1 cellular context compared by ENCODE assay signal in genomic region chr19:37127999-37128820, GRCh38.
TF ChIP-seq lines count a peak whose summit lies in the region.

No MANE protein-coding gene starts in this region.

TF ChIP-seq in HEK293, 187 proteins besides CTCF, POLR2A, EP300 and RAD21 (continued from another document):
- TF ChIP-seq ZSCAN5A (tag by site-specific recombination; IDR thresholded peaks at IDR 0.05) (no peak), SETDB1 (IDR thresholded peaks at IDR 0.05; ENCODE audit: insufficient read length, low read length) (peak; percentile 100), ZFP3 (tag by site-specific recombination; IDR thresholded peaks at IDR 0.05; ENCODE audit: low read depth) (no peak), ZFHX2 (tag by site-specific recombination; conservative IDR thresholded peaks at IDR 0.05) (no peak), ZNF626 (tag by site-specific recombination; IDR thresholded peaks at IDR 0.05) (peak; percentile 60; the same call in 1 of the 2 replicates), ZNF302 (tag by site-specific recombination; IDR thresholded peaks at IDR 0.05; ENCODE audit: low read depth) (0 out of 2 replicates have a peak, but pooled peaks have one; percentile 3)
